In genomic region chr19:41905273-41906002, GRCh38 we compare ENCODE assay signal across 1 cellular context.
TF ChIP-seq lines count a peak whose summit lies in the region.

No MANE protein-coding gene starts in this region.

TF ChIP-seq in GM23338, 12 proteins besides CTCF, POLR2A, EP300 and RAD21:
- TF ChIP-seq ZNF114 (CRISPR knock-in tag; IDR thresholded peaks at IDR 0.05) (no peak), JUNB (IDR thresholded peaks at IDR 0.05; ENCODE audit: unreplicated experiment) (no peak), EZH2phosphoT487 (IDR thresholded peaks at IDR 0.05; ENCODE audit: unreplicated experiment) (no peak), ZNF331 (CRISPR knock-in tag; IDR thresholded peaks at IDR 0.05; ENCODE audit: low read depth) (no peak), REST (IDR thresholded peaks at IDR 0.05; ENCODE audit: unreplicated experiment) (no peak), EZH2 (IDR thresholded peaks at IDR 0.05; ENCODE audit: low read depth, unreplicated experiment) (no peak), NANOG (IDR thresholded peaks at IDR 0.05; ENCODE audit: borderline replicate concordance) (no peak), CREB1 (CRISPR knock-in tag; IDR thresholded peaks at IDR 0.05; ENCODE audit: low read depth) (no peak), STAT1 (IDR thresholded peaks at IDR 0.05; ENCODE audit: unreplicated experiment) (no peak), ETS1 (IDR thresholded peaks at IDR 0.05) (no peak), ZNF462 (CRISPR knock-in tag; IDR thresholded peaks at IDR 0.05) (no peak), POLR2AphosphoS5 (IDR thresholded peaks at IDR 0.05; ENCODE audit: low read depth) (no peak)
